Comparison of ENCODE assay signal across 1 cellular context in the genomic region with DNA sequence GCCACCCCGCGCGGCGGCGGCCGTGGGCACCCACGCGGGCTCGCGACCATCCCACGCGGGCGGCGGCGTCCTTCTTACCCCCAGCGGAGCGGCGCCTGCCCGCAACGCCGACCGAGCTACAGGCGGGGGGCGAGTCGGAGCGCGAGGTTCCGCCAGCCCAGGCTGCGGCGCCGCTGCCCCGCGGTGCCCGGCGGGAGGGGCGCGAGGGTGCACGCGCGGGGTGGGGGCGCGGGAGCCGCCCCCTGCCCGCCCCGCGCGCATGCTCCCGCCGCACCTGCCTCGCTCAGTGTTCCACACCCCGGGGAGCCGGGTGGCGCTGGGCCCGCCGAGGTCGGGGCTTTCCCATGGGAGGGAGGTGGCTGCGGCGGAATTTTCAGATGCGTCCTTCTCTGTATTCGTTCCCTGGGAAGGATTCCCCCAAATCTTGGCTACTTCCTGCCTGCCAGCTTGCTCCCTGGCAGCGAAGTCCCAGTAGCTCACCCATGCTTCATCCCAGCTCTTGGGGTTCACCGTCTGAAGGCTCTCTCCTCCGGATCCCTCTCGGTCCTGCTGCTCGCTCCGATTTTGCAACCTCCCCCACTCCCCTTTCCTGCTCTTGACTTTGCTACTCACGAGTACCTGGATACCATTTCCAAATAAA.
TF ChIP-seq lines count a peak whose summit lies in the region.

A gene (minus strand): TSS at position 189 of the 640 bp plus-strand sequence. CDS start 103,286 bp downstream, outside the sequence.

TF ChIP-seq in A549, 52 proteins besides CTCF, POLR2A, EP300 and RAD21 (continued from another document):
- TF ChIP-seq, protein P1, sequence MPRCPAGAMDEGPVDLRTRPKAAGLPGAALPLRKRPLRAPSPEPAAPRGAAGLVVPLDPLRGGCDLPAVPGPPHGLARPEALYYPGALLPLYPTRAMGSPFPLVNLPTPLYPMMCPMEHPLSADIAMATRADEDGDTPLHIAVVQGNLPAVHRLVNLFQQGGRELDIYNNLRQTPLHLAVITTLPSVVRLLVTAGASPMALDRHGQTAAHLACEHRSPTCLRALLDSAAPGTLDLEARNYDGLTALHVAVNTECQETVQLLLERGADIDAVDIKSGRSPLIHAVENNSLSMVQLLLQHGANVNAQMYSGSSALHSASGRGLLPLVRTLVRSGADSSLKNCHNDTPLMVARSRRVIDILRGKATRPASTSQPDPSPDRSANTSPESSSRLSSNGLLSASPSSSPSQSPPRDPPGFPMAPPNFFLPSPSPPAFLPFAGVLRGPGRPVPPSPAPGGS (IDR thresholded peaks at IDR 0.05): no peak
- no peak for TF ChIP-seq EHF (CRISPR knock-in tag; IDR thresholded peaks at IDR 0.05)
- no peak for TF ChIP-seq HEYL (CRISPR knock-in tag; IDR thresholded peaks at IDR 0.05)
- TF ChIP-seq RARB (CRISPR knock-in tag; IDR thresholded peaks at IDR 0.05): no peak
- no peak for TF ChIP-seq NR3C1 (IDR thresholded peaks at IDR 0.05)
TF ChIP-seq in A549: peak in this region for 0.
